8 cellular contexts compared by ENCODE assay signal in genomic region chr11:61891331-61892084, GRCh38. TPM values are rescaled to one million over a fixed set of nuclear protein-coding genes. Genes with fewer than 3 reads are reported as not detected.
DNase-seq lines count a peak whose midpoint lies in the region; ATAC-seq and TF ChIP-seq lines count a peak whose summit lies in the region.

A gene with protein sequence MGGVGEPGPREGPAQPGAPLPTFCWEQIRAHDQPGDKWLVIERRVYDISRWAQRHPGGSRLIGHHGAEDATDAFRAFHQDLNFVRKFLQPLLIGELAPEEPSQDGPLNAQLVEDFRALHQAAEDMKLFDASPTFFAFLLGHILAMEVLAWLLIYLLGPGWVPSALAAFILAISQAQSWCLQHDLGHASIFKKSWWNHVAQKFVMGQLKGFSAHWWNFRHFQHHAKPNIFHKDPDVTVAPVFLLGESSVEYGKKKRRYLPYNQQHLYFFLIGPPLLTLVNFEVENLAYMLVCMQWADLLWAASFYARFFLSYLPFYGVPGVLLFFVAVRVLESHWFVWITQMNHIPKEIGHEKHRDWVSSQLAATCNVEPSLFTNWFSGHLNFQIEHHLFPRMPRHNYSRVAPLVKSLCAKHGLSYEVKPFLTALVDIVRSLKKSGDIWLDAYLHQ (minus strand): TSS chr11:61891545. CDS start chr11:61891381, 164 bp downstream.

- no peaks in the 10 kb centered on the region for H3K4me1 Mint-ChIP-seq in activated T-helper 17 cell treated with anti-CD3 and anti-CD28 coated beads, Interleukin-2, amount 50 U/mL, for 72 hours

- H3K36me3 ChIP-seq in Peyer's patch (no peaks in the 10 kb centered on the region), muscle layer of duodenum (ENCODE audit: control insufficient read depth in 1 of 2, insufficient read depth in 2 of 2, low read length in 2 of 2) (no peaks in the 10 kb centered on the region), stomach (no peaks in the 10 kb centered on the region)

- no peaks in the 10 kb centered on the region for H3K9me3 Mint-ChIP-seq in activated T-helper 17 cell treated with anti-CD3 and anti-CD28 coated beads, Interleukin-2, amount 50 U/mL, for 72 hours

- peak; percentile 71 for ATAC-seq in GM19397 (IDR thresholded peaks at IDR 0.05; ENCODE audit: unreplicated experiment)
- peak; percentile 81 for ATAC-seq in activated T-helper 17 cell treated with anti-CD3 and anti-CD28 coated beads, Interleukin-2, amount 50 U/mL, for 72 hours (replicated peaks)

- peak within 1 kb of the TSS; percentile 78 for H3K4me3 Mint-ChIP-seq in activated T-helper 17 cell treated with anti-CD3 and anti-CD28 coated beads, Interleukin-2, amount 50 U/mL, for 72 hours

- DNase-seq in HT1080 (ENCODE audit: low read depth) (peak; percentile 65), Peyer's patch (peak; percentile 89 to 93 (median 92)), fibroblast of gingiva (ENCODE audit: low read depth) (peak; percentile 89), stomach (peak; percentile 91)

- H3K27me3 ChIP-seq in Peyer's patch (no peaks in the 10 kb centered on the region), muscle layer of duodenum (ENCODE audit: low read depth, low read length) (no peaks in the 10 kb centered on the region), stomach (no peaks in the 10 kb centered on the region)

- WGBS in stomach, 5 donors: 0 to 2% (median 0%) methylated on average over 4 to 96 of the region's 96 CpGs

- H3K4me3 ChIP-seq in Peyer's patch (peak within 1 kb of the TSS; percentile 80 to 98 (median 94)), muscle layer of duodenum (ENCODE audit: low read depth in 1 of 2, low read length in 2 of 2) (peak within 1 kb of the TSS; percentile 76 to 79), stomach (peak within 1 kb of the TSS; percentile 71 to 91 (median 82))

- TF ChIP-seq EP300 in stomach (IDR thresholded peaks at IDR 0.05): no peak

- peak within 1 kb of the TSS; percentile 76 for H3K27ac ChIP-seq in C4-2B
- H3K27ac ChIP-seq in Peyer's patch: peak within 1 kb of the TSS; percentile 77 to 90 (median 80)
- peak within 1 kb of the TSS; percentile 8 for H3K27ac ChIP-seq in muscle layer of duodenum (ENCODE audit: low read length)
- H3K27ac ChIP-seq in stomach: peak within 1 kb of the TSS; percentile 70 to 93 (median 86)

- H3K27ac Mint-ChIP-seq in activated T-helper 17 cell treated with anti-CD3 and anti-CD28 coated beads, Interleukin-2, amount 50 U/mL, for 72 hours: peak within 1 kb of the TSS; percentile 61

- TF ChIP-seq CTCF in C4-2B (conservative IDR thresholded peaks at IDR 0.05): no peak; the same call in 1 of the 2 replicates
- TF ChIP-seq CTCF in Peyer's patch (IDR thresholded peaks at IDR 0.05): peak in 3 of 6 experiments; percentile 1 to 23 (median 11)
- TF ChIP-seq CTCF in stomach (IDR thresholded peaks at IDR 0.05): no peak

- TF ChIP-seq POLR2A in Peyer's patch (IDR thresholded peaks at IDR 0.05) (no peak), stomach (IDR thresholded peaks at IDR 0.05) (no peak)

- no peaks in the 10 kb centered on the region for H3K36me3 Mint-ChIP-seq in activated T-helper 17 cell treated with anti-CD3 and anti-CD28 coated beads, Interleukin-2, amount 50 U/mL, for 72 hours (ENCODE audit: low read depth)

- peaks cover 4 to 13% (median 9%) of the 10 kb centered on the region in 4 donors for H3K4me1 ChIP-seq in Peyer's patch
- peaks cover 0 to 21% of the 10 kb centered on the region in 2 donors for H3K4me1 ChIP-seq in muscle layer of duodenum (ENCODE audit: control insufficient read depth in 1 of 2, insufficient read depth in 2 of 2, low read length in 2 of 2)
- H3K4me1 ChIP-seq in stomach: peaks cover 15 to 38% (median 32%) of the 10 kb centered on the region in 4 donors

- intact Hi-C loops in stomach (cut with DNase I; ENCODE audit: low total_unique reads): loop anchor here (10.0 kb wide), 1 partner anchor 87 kb away; no protein-coding TSS in a partner anchor

- no peaks in the 10 kb centered on the region for H3K9me3 ChIP-seq in Peyer's patch
- no peaks in the 10 kb centered on the region for H3K9me3 ChIP-seq in muscle layer of duodenum (ENCODE audit: control insufficient read depth in 1 of 2, low read length in 2 of 2)
- H3K9me3 ChIP-seq in stomach: no peaks in the 10 kb centered on the region

- no peaks in the 10 kb centered on the region for H3K27me3 Mint-ChIP-seq in activated T-helper 17 cell treated with anti-CD3 and anti-CD28 coated beads, Interleukin-2, amount 50 U/mL, for 72 hours

RNA-seq across cellular contexts. Expression of the gene that starts here (rescaled TPM):
- total RNA-seq in HT1080 (2014; rRNA removed; shearing (Covaris generic)): 61.3 and 65.3 TPM in 2 replicates
- polyA plus RNA-seq in HT1080 (2015; cell fraction: cytosol; rRNA removed): 28.5 and 34.3 TPM in 2 replicates
- 155 and 159 TPM in 2 replicates for polyA plus RNA-seq in HT1080 (2015; cell fraction: nucleus; rRNA removed)
- total RNA-seq in Peyer's patch (10 to 100 TPM in 3 of 4 donors, 1 to 10 TPM in 1; 9.5 to 76.7 (median 18.4) TPM), stomach (100 to 1,000 TPM in 1 of 5 donors, 10 to 100 TPM in 3, 1 to 10 TPM in 1; 2.6 to 140 (median 22.8) TPM)
- 10 to 100 TPM in 1 of 2 donors, 1 to 10 TPM in 1; 3.6 to 24.7 TPM for total RNA-seq in activated T-helper 17 cell treated with anti-CD3 and anti-CD28 coated beads, Interleukin-2, amount 50 U/mL, for 72 hours
- polyA plus RNA-seq in stomach: 10 to 100 TPM in 1 of 3 donors, 1 to 10 TPM in 2; 7.5 to 23.3 (median 7.9) TPM

Comparison
In these comparisons a context has a peak if more than half of its experiments do, and no peak if none do; other contexts are left out.
1. Peak in every context shown above with its lines: DNase-seq, ATAC-seq, H3K4me3 ChIP-seq and H3K27ac ChIP-seq.
2. H3K27ac ChIP-seq: peak in every context shown above with its lines; median percentile 86 in stomach; 80 in Peyer's patch; 76 in C4-2B; 8 in muscle layer of duodenum.